26 cellular contexts compared by ENCODE assay signal in genomic region chr14:101025656-101026055, GRCh38.
A peak's percentile ranks its signal among the peaks of the same experiment; 100 is the strongest.
DNase-seq lines count a peak whose midpoint lies in the region; ATAC-seq, FAIRE-seq and TF ChIP-seq lines count a peak whose summit lies in the region.
"Had no signal": no experiment of that assay in that cellular context is flagged by ENCODE, and none has a peak within 500 bp of the region (broad histone marks: within the 10 kb centered on the region; RNA-seq: fewer than 3 reads in every experiment).

No MANE protein-coding gene starts in this region.

- peaks cover 61% of the 10 kb centered on the region for H3K27me3 Mint-ChIP-seq in HFFc6 (ENCODE audit: insufficient read depth)
- peaks cover 0 to 27% (median 15%) of the 10 kb centered on the region in 5 donors for H3K27me3 Mint-ChIP-seq in naive thymus-derived CD4-positive, alpha-beta T cell

- no peaks in the 10 kb centered on the region for H3K4me1 Mint-ChIP-seq in HFFc6 (ENCODE audit: low read depth)
- no peaks in the 10 kb centered on the region for H3K4me1 Mint-ChIP-seq in naive thymus-derived CD4-positive, alpha-beta T cell

- DNase-seq in BE2C (peak; percentile 4), HFFc6 (no peak), kidney (peak; percentile 35), sciatic nerve (ENCODE audit: low spot score) (peak; percentile 38), NCI-H2227 treated with DMSO at 0.1 percent for 48 hours (lab: John Stamatoyannopoulos, UW) (no peak), NCI-H1092 (lab: John Stamatoyannopoulos, UW) (no peak), ureter (ENCODE audit: low spot score) (no peak)
- no peak for DNase-seq in naive thymus-derived CD4-positive, alpha-beta T cell
- DNase-seq: AML-193; C1 segment of cervical spinal cord; Calu3; CD8-positive, alpha-beta T cell; DMS79 treated with DMSO at 0.1 percent for 48 hours; GF-D8; Kasumi-1; NCI-H1105; NCI-H1436 treated with DMSO at 0.1 percent for 48 hours; NCI-H187 treated with DMSO at 0.1 percent for 48 hours; NCI-H69; SHP77 treated with DMSO at 0.1 percent for 48 hours had no signal

- H3K27ac ChIP-seq in kidney (ENCODE audit: low read depth in 2 of 2, low read length in 2 of 2): no peak overlapping the region
- no peak overlapping the region for H3K27ac ChIP-seq in naive thymus-derived CD4-positive, alpha-beta T cell (ENCODE audit: low read depth, low read length)
- H3K27ac ChIP-seq: A549, RWPE1, SK-N-MC had no signal

- CTCF ChIA-PET in naive thymus-derived CD4-positive, alpha-beta T cell (lab: Charles Lee): no interaction called here

- H3K4me1 ChIP-seq in BE2C (no peaks in the 10 kb centered on the region), kidney (ENCODE audit: control insufficient read depth in 1 of 2, insufficient read depth in 1 of 2, low read depth in 1 of 2, low read length in 2 of 2) (no peaks in the 10 kb centered on the region)
- no peaks in the 10 kb centered on the region for H3K4me1 ChIP-seq in naive thymus-derived CD4-positive, alpha-beta T cell (ENCODE audit: control insufficient read depth in 2 of 2, insufficient read depth in 2 of 2, low read length in 2 of 2)
- H3K4me1 ChIP-seq: A549 had no signal

- no peak overlapping the region for H3K27ac Mint-ChIP-seq in HFFc6
- no peak overlapping the region for H3K27ac Mint-ChIP-seq in naive thymus-derived CD4-positive, alpha-beta T cell
- H3K27ac Mint-ChIP-seq: CD8-positive, alpha-beta T cell had no signal

- no peak overlapping the region for H3K4me3 ChIP-seq in BE2C (ENCODE audit: low read depth, low read length)
- no peak overlapping the region for H3K4me3 ChIP-seq in kidney (ENCODE audit: low read length in 2 of 2)
- no peak overlapping the region for H3K4me3 ChIP-seq in naive thymus-derived CD4-positive, alpha-beta T cell (ENCODE audit: low read length)
- H3K4me3 ChIP-seq: A549, K562, SK-N-MC had no signal

- POLR2A ChIA-PET in naive thymus-derived CD4-positive, alpha-beta T cell (lab: Charles Lee): no interaction called here

- FAIRE-seq in kidney (lab: Jason Lieb, UNC): no peak
- FAIRE-seq: A549, GM12891, K562 had no signal

- intact Hi-C loops in kidney (cut with DNase I) (no loop called here), sciatic nerve (cut with DNase I) (no loop called here)
- intact Hi-C loops in naive thymus-derived CD4-positive, alpha-beta T cell (cut with micrococcal nuclease): no loop called here

- no peak overlapping the region for H3K9ac ChIP-seq in kidney (ENCODE audit: low read length in 2 of 2)

- H3K4me3 Mint-ChIP-seq in HFFc6: peak overlapping the region; percentile 17; the same call in 1 of the 2 replicates
- no peak overlapping the region for H3K4me3 Mint-ChIP-seq in naive thymus-derived CD4-positive, alpha-beta T cell
- H3K4me3 Mint-ChIP-seq: CD8-positive, alpha-beta T cell had no signal

- no peaks in the 10 kb centered on the region for H3K27me3 ChIP-seq in BE2C
- no peaks in the 10 kb centered on the region for H3K27me3 ChIP-seq in naive thymus-derived CD4-positive, alpha-beta T cell (ENCODE audit: control insufficient read depth in 2 of 2, insufficient read depth in 2 of 2, low read length in 2 of 2)

- H3K9me3 ChIP-seq in BE2C: no peaks in the 10 kb centered on the region
- no peaks in the 10 kb centered on the region for H3K9me3 ChIP-seq in kidney (ENCODE audit: control insufficient read depth in 1 of 2, low read length in 2 of 2)
- no peaks in the 10 kb centered on the region for H3K9me3 ChIP-seq in naive thymus-derived CD4-positive, alpha-beta T cell (ENCODE audit: control insufficient read depth in 2 of 3, low read length in 3 of 3)
- H3K9me3 ChIP-seq: A549 had no signal

- H3K36me3 ChIP-seq in BE2C: peaks cover 98% of the 10 kb centered on the region
- no peaks in the 10 kb centered on the region for H3K36me3 ChIP-seq in kidney (ENCODE audit: control insufficient read depth in 1 of 2, insufficient read depth in 2 of 2, low read length in 2 of 2)
- no peaks in the 10 kb centered on the region for H3K36me3 ChIP-seq in naive thymus-derived CD4-positive, alpha-beta T cell (ENCODE audit: control insufficient read depth in 2 of 3, insufficient read depth in 3 of 3, low read length in 3 of 3)

- peaks cover 22% of the 10 kb centered on the region for H3K9me3 Mint-ChIP-seq in HFFc6
- no peaks in the 10 kb centered on the region for H3K9me3 Mint-ChIP-seq in naive thymus-derived CD4-positive, alpha-beta T cell
- H3K9me3 Mint-ChIP-seq: CD8-positive, alpha-beta T cell had no signal

- no peak for ATAC-seq in sciatic nerve
- no peak for ATAC-seq in naive thymus-derived CD4-positive, alpha-beta T cell
- ATAC-seq: A549; CD8-positive, alpha-beta T cell; HCT116; K562 had no signal

- TF ChIP-seq CTCF in BE2C (IDR thresholded peaks at IDR 0.05; ENCODE audit: low read depth, low read length) (no peak), HFFc6 (IDR thresholded peaks at IDR 0.05) (no peak), kidney (IDR thresholded peaks at IDR 0.05; ENCODE audit: borderline replicate concordance, extremely low read depth, insufficient read depth) (no peak)

- peaks cover 52% of the 10 kb centered on the region for H3K36me3 Mint-ChIP-seq in HFFc6 (ENCODE audit: low read depth)
- no peaks in the 10 kb centered on the region for H3K36me3 Mint-ChIP-seq in naive thymus-derived CD4-positive, alpha-beta T cell
- H3K36me3 Mint-ChIP-seq: CD8-positive, alpha-beta T cell had no signal

Comparison
In these comparisons a context has a peak if more than half of its experiments do, and no peak if none do; other contexts are left out.
1. DNase-seq: peak in BE2C (single experiment), kidney (single experiment) and sciatic nerve (single experiment); none in HFFc6 (single experiment), NCI-H2227 treated with DMSO at 0.1 percent for 48 hours (single experiment), NCI-H1092 (single experiment), naive thymus-derived CD4-positive, alpha-beta T cell (0 of 9) and ureter (single experiment).